26 cellular contexts compared by ENCODE assay signal in the genomic region with DNA sequence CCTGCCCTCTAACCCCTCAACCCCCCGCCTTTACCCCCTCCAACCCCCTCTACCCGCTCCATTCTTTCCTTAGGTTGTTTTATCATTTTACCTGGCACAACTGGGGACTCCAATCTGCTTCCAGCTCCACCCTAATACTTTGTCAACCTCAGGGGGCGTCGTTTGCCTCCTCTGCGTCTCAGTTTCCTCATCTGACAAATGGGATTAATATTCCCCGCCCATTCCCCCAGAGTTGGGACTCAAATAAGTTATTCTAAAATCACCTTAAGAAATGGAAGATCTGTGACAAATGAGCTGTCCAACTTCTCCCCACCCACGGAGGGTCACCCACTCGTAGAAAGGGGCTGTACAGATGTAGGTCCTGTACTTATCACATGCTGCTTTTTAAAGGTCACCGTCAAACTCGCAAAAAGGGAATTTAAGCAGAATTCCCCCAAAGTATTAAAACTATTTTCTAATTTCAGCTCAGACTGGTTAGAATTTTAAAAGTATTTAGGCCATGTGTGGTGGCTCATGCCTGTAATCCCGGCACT. TPM values are rescaled to one million over a fixed set of nuclear protein-coding genes. Genes with fewer than 3 reads are reported as not detected.
DNase-seq lines count a peak whose midpoint lies in the region; ATAC-seq and TF ChIP-seq lines count a peak whose summit lies in the region.
"Had no signal": no experiment of that assay in that cellular context is flagged by ENCODE, and none has a peak within 500 bp of the region (broad histone marks: within the 10 kb centered on the region; RNA-seq: fewer than 3 reads in every experiment).

No MANE protein-coding gene starts in this region.

- DNase-seq in activated T-cell treated with anti-CD3 and anti-CD28 coated beads, Interleukin-2, amount 50 U/mL, for 24 hours, result no peak
- DNase-seq in activated T-cell treated with anti-CD3 and anti-CD28 coated beads, Interleukin-2, amount 50 U/mL, for 1 hour, result no peak
- peak; percentile 56 for DNase-seq in GM10248 (ENCODE audit: extremely low spot score)
- no peak for DNase-seq in activated T-helper 1 cell treated with anti-CD3 and anti-CD28 coated beads, Interleukin-12 subunit alpha, Interleukin-12 subunit beta, Interleukin-2, Interleukin-4 antibody, amounts not matched to agents 30 ng/mL and 10 ng/mL and 1 ng/mL, durations not matched to agents 14 hours and 24 hours and 36 hours (ENCODE audit: low spot score)
- DNase-seq in neural progenitor cell (ENCODE audit: low spot score), result no peak
- DNase-seq in foreskin keratinocyte, result no peak
- no peak for DNase-seq in DMS153 treated with DMSO at 0.1 percent for 48 hours (lab: John Stamatoyannopoulos, UW; ENCODE audit: unreplicated experiment)
- DNase-seq: activated CD4-positive, alpha-beta T cell treated with anti-CD3 and anti-CD28 coated beads, Interleukin-2, amount 50 U/mL, for 4 hours; activated naive CD8-positive, alpha-beta T cell treated with anti-CD3 and anti-CD28 coated beads, Interleukin-2, amount 10 ng/mL, durations not matched to agents 7 days and 5 days; Caco-2; caudate nucleus; DND-41; foreskin melanocyte; H7; mucosa of descending colon; NCI-H1105; NCI-H1930; NCI-H524; SK-N-SH; upper lobe of right lung; WERI-Rb-1 had no signal

- TF ChIP-seq CTCF in GM10248 (IDR thresholded peaks at IDR 0.05; ENCODE audit: control extremely low read depth, extremely low read depth, low read depth, missing control alignments), result no peak
- TF ChIP-seq CTCF in neural progenitor cell (IDR thresholded peaks at IDR 0.05), result no peak
- TF ChIP-seq CTCF in foreskin keratinocyte (conservative IDR thresholded peaks at IDR 0.05), result no peak

- no peaks in the 10 kb centered on the region for H3K9me3 Mint-ChIP-seq in activated T-cell treated with anti-CD3 and anti-CD28 coated beads, Interleukin-2, amount 50 U/mL, for 24 hours
- no peaks in the 10 kb centered on the region for H3K9me3 Mint-ChIP-seq in activated T-helper 1 cell treated with anti-CD3 and anti-CD28 coated beads, Interleukin-12 subunit alpha, Interleukin-12 subunit beta, Interleukin-2, Interleukin-4 antibody, amounts not matched to agents 30 ng/mL and 10 ng/mL and 1 ng/mL, durations not matched to agents 14 hours and 24 hours and 36 hours
- H3K9me3 Mint-ChIP-seq in neural progenitor cell, result no peaks in the 10 kb centered on the region
- H3K9me3 Mint-ChIP-seq: activated naive CD8-positive, alpha-beta T cell treated with anti-CD3 and anti-CD28 coated beads, Interleukin-2, amount 10 ng/mL, durations not matched to agents 7 days and 5 days; dendritic cell treated with granulocyte-macrophage colony-stimulating factor and Interleukin-4, amounts not matched to agents 40 ng/mL and 50 ng/mL, for 4 days; natural killer cell treated with Interleukin-12 subunit alpha and Interleukin-12 subunit beta and Interleukin-15 and Interleukin-18, amount 100 ng/mL, for 72 hours had no signal

- H3K27ac Mint-ChIP-seq in activated T-cell treated with anti-CD3 and anti-CD28 coated beads, Interleukin-2, amount 50 U/mL, for 24 hours, result peak overlapping the region; percentile 91
- H3K27ac Mint-ChIP-seq in activated T-helper 1 cell treated with anti-CD3 and anti-CD28 coated beads, Interleukin-12 subunit alpha, Interleukin-12 subunit beta, Interleukin-2, Interleukin-4 antibody, amounts not matched to agents 30 ng/mL and 10 ng/mL and 1 ng/mL, durations not matched to agents 14 hours and 24 hours and 36 hours, result peak overlapping the region; percentile 71
- H3K27ac Mint-ChIP-seq in neural progenitor cell, result no peak overlapping the region
- H3K27ac Mint-ChIP-seq: dendritic cell treated with granulocyte-macrophage colony-stimulating factor and Interleukin-4, amounts not matched to agents 40 ng/mL and 50 ng/mL, for 4 days had no signal

- no peaks in the 10 kb centered on the region for H3K9me3 ChIP-seq in neural progenitor cell (ENCODE audit: low read depth)
- H3K9me3 ChIP-seq: Caco-2, esophagus muscularis mucosa, mucosa of descending colon, SK-N-SH, upper lobe of right lung had no signal

- H3K79me2 ChIP-seq in neural progenitor cell (ENCODE audit: low read depth), result no peaks in the 10 kb centered on the region

- peaks cover 51% of the 10 kb centered on the region for H3K4me1 Mint-ChIP-seq in activated T-cell treated with anti-CD3 and anti-CD28 coated beads, Interleukin-2, amount 50 U/mL, for 24 hours (ENCODE audit: low read depth)
- H3K4me1 Mint-ChIP-seq in activated T-helper 1 cell treated with anti-CD3 and anti-CD28 coated beads, Interleukin-12 subunit alpha, Interleukin-12 subunit beta, Interleukin-2, Interleukin-4 antibody, amounts not matched to agents 30 ng/mL and 10 ng/mL and 1 ng/mL, durations not matched to agents 14 hours and 24 hours and 36 hours (ENCODE audit: low read depth), result peaks cover 25% of the 10 kb centered on the region
- peaks cover 8% of the 10 kb centered on the region for H3K4me1 Mint-ChIP-seq in neural progenitor cell

- H3K9ac ChIP-seq in neural progenitor cell, result no peak overlapping the region
- H3K9ac ChIP-seq: SK-N-SH had no signal

- H3K4me3 ChIP-seq in neural progenitor cell, result no peak overlapping the region
- H3K4me3 ChIP-seq: esophagus muscularis mucosa, lung, mucosa of descending colon, upper lobe of right lung had no signal

- no peaks in the 10 kb centered on the region for H4K20me1 ChIP-seq in neural progenitor cell (ENCODE audit: low read depth)

- no peaks in the 10 kb centered on the region for H3K36me3 ChIP-seq in neural progenitor cell
- H3K36me3 ChIP-seq: WERI-Rb-1 had no signal

- CTCF ChIA-PET in GM10248 (lab: Yijun Ruan, JAX), result interaction anchor here (0.9 to 2.6 kb wide), 4 partner anchors 15 to 88 kb away, joined by 3 to 14 read pairs (median 10); no protein-coding TSS in a partner anchor

- H3K27ac ChIP-seq in neural progenitor cell (no peak overlapping the region), foreskin keratinocyte (no peak overlapping the region)
- H3K27ac ChIP-seq: esophagus muscularis mucosa, upper lobe of right lung, WERI-Rb-1 had no signal

- H3F3A ChIP-seq in neural progenitor cell (ENCODE audit: low read depth), result no peaks in the 10 kb centered on the region

- peak overlapping the region; percentile 13 for H3K4me3 Mint-ChIP-seq in activated T-cell treated with anti-CD3 and anti-CD28 coated beads, Interleukin-2, amount 50 U/mL, for 24 hours
- no peak overlapping the region for H3K4me3 Mint-ChIP-seq in activated T-helper 1 cell treated with anti-CD3 and anti-CD28 coated beads, Interleukin-12 subunit alpha, Interleukin-12 subunit beta, Interleukin-2, Interleukin-4 antibody, amounts not matched to agents 30 ng/mL and 10 ng/mL and 1 ng/mL, durations not matched to agents 14 hours and 24 hours and 36 hours
- H3K4me3 Mint-ChIP-seq in neural progenitor cell, result no peak overlapping the region
- H3K4me3 Mint-ChIP-seq: activated naive CD8-positive, alpha-beta T cell treated with anti-CD3 and anti-CD28 coated beads, Interleukin-2, amount 10 ng/mL, durations not matched to agents 7 days and 5 days; dendritic cell treated with granulocyte-macrophage colony-stimulating factor and Interleukin-4, amounts not matched to agents 40 ng/mL and 50 ng/mL, for 4 days; natural killer cell treated with Interleukin-12 subunit alpha and Interleukin-12 subunit beta and Interleukin-15 and Interleukin-18, amount 100 ng/mL, for 72 hours had no signal

- peak overlapping the region; percentile 10 for H2AFZ ChIP-seq in neural progenitor cell (replicated peaks)

- no peaks in the 10 kb centered on the region for H3K27me3 Mint-ChIP-seq in activated T-cell treated with anti-CD3 and anti-CD28 coated beads, Interleukin-2, amount 50 U/mL, for 24 hours
- no peaks in the 10 kb centered on the region for H3K27me3 Mint-ChIP-seq in activated T-helper 1 cell treated with anti-CD3 and anti-CD28 coated beads, Interleukin-12 subunit alpha, Interleukin-12 subunit beta, Interleukin-2, Interleukin-4 antibody, amounts not matched to agents 30 ng/mL and 10 ng/mL and 1 ng/mL, durations not matched to agents 14 hours and 24 hours and 36 hours (ENCODE audit: insufficient read depth)
- peaks cover 14% of the 10 kb centered on the region for H3K27me3 Mint-ChIP-seq in neural progenitor cell (ENCODE audit: insufficient read depth, low read depth)
- H3K27me3 Mint-ChIP-seq: activated naive CD8-positive, alpha-beta T cell treated with anti-CD3 and anti-CD28 coated beads, Interleukin-2, amount 10 ng/mL, durations not matched to agents 7 days and 5 days; dendritic cell treated with granulocyte-macrophage colony-stimulating factor and Interleukin-4, amounts not matched to agents 40 ng/mL and 50 ng/mL, for 4 days; natural killer cell treated with Interleukin-12 subunit alpha and Interleukin-12 subunit beta and Interleukin-15 and Interleukin-18, amount 100 ng/mL, for 72 hours had no signal

- H3K27me3 ChIP-seq in neural progenitor cell (no peaks in the 10 kb centered on the region), foreskin keratinocyte (no peaks in the 10 kb centered on the region)
- H3K27me3 ChIP-seq: esophagus muscularis mucosa, upper lobe of right lung had no signal

- H3K4me1 ChIP-seq in neural progenitor cell (peaks cover 8% of the 10 kb centered on the region), foreskin keratinocyte (no peaks in the 10 kb centered on the region)
- H3K4me1 ChIP-seq: Caco-2, esophagus muscularis mucosa, upper lobe of right lung had no signal

- POLR2A ChIA-PET in GM10248 (lab: Yijun Ruan, JAX), result interaction anchor here (0.6 to 1.5 kb wide), 2 partner anchors 9 to 116 kb away, joined by 3 to 11 read pairs; no protein-coding TSS in a partner anchor

- H3K4me2 ChIP-seq in neural progenitor cell, result no peak overlapping the region
- H3K4me2 ChIP-seq: SK-N-SH had no signal

- H3K36me3 Mint-ChIP-seq in activated T-cell treated with anti-CD3 and anti-CD28 coated beads, Interleukin-2, amount 50 U/mL, for 24 hours (ENCODE audit: low read depth), result peaks cover 97% of the 10 kb centered on the region
- H3K36me3 Mint-ChIP-seq in activated T-helper 1 cell treated with anti-CD3 and anti-CD28 coated beads, Interleukin-12 subunit alpha, Interleukin-12 subunit beta, Interleukin-2, Interleukin-4 antibody, amounts not matched to agents 30 ng/mL and 10 ng/mL and 1 ng/mL, durations not matched to agents 14 hours and 24 hours and 36 hours (ENCODE audit: low read depth), result peaks cover 46% of the 10 kb centered on the region
- no peaks in the 10 kb centered on the region for H3K36me3 Mint-ChIP-seq in neural progenitor cell

- ATAC-seq in foreskin keratinocyte, result no peak
- ATAC-seq in GM21528 (IDR thresholded peaks at IDR 0.05; ENCODE audit: low FRiP score, unreplicated experiment), result no peak
- ATAC-seq: mucosa of descending colon; natural killer cell treated with Interleukin-12 subunit alpha and Interleukin-12 subunit beta and Interleukin-15 and Interleukin-18, amount 100 ng/mL, for 72 hours; upper lobe of right lung had no signal

- intact Hi-C loops in activated T-helper 1 cell treated with anti-CD3 and anti-CD28 coated beads, Interleukin-12 subunit alpha, Interleukin-12 subunit beta, Interleukin-2, Interleukin-4 antibody, amounts not matched to agents 30 ng/mL and 10 ng/mL and 1 ng/mL, durations not matched to agents 14 hours and 24 hours and 36 hours (cut with micrococcal nuclease), result no loop called here

RNA-seq across cellular contexts. Expression of a gene that starts 40.6 kb away (rescaled TPM):
- 3.7 and 4.6 TPM in 2 replicates for total RNA-seq in activated T-helper 1 cell treated with anti-CD3 and anti-CD28 coated beads, Interleukin-12 subunit alpha, Interleukin-12 subunit beta, Interleukin-2, Interleukin-4 antibody, amounts not matched to agents 30 ng/mL and 10 ng/mL and 1 ng/mL, durations not matched to agents 14 hours and 24 hours and 36 hours
- total RNA-seq in neural progenitor cell (ENCODE audit: low replicate concordance) (19.8 and 26.9 TPM in 2 replicates), foreskin keratinocyte (22.9 and 23.5 TPM in 2 replicates)
- polyA plus RNA-seq in foreskin keratinocyte, result 30.5 and 33.6 TPM in 2 replicates
